8 cellular contexts compared by ENCODE assay signal in the genomic region with DNA sequence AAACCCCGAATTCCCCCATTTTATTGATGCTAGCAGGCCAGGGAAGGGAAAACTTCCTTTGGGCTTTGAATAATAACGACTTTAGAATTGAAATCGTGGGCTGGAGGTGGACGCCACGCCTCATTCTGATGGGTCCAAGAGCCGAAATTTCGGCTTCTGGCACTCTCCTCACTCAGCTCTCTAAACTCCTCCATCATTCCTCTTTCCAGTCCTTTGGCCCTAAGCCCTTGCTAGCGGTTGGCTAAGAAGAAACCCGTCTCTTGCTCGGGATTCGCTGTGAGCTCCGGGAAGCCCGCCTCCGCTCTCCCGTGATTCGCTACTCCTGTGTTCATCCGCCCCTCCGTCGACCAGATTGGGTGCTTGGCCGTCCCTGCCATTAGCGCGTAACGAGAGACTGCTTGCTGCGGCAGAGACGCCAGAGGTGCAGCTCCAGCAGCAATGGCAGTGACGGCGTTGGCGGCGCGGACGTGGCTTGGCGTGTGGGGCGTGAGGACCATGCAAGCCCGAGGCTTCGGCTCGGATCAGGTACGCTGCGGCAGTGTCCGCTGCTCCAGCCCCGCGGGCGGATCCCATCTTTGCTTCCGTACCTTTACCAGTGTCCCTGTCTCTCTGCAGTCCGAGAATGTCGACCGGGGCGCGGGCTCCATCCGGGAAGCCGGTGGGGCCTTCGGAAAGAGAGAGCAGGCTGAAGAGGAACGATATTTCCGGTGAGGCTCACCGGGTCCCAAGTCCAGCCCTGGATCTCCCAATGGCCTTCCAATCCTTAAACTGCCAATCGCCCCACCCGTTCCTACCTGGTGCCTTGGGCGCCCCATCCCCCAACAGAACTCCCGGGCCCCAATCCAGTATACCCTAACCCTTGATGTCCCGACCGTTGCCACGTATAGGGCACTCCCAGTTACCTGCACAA.
DNase-seq lines count a peak whose midpoint lies in the region; ATAC-seq and TF ChIP-seq lines count a peak whose summit lies in the region.

A gene (plus strand): TSS at position 379 of the 910 bp plus-strand sequence. CDS start 60 bp downstream, at position 439.

- peaks cover 8% of the 10 kb centered on the region for H3K36me3 ChIP-seq in OCI-LY3 (replicated peaks; ENCODE audit: low read depth, low read length)

- H3K27ac ChIP-seq in OCI-LY3 (ENCODE audit: low read length): peak within 1 kb of the TSS; percentile 41

- H2AFZ ChIP-seq in OCI-LY3 (ENCODE audit: low read depth, low read length): peak within 1 kb of the TSS; percentile 92

- peak within 1 kb of the TSS; percentile 89 for H3K4me2 ChIP-seq in OCI-LY3 (ENCODE audit: low read length)

- no peaks in the 10 kb centered on the region for H3K27me3 ChIP-seq in OCI-LY3 (ENCODE audit: low read depth, low read length)

- no peaks in the 10 kb centered on the region for H4K20me1 ChIP-seq in OCI-LY3 (ENCODE audit: insufficient read depth, low read length)

- peak within 1 kb of the TSS; percentile 96 for H3K9ac ChIP-seq in OCI-LY3 (ENCODE audit: low read length)

- peak; percentile 82 for ATAC-seq in GM21528 (IDR thresholded peaks at IDR 0.05; ENCODE audit: low FRiP score, unreplicated experiment)

- peaks cover 29% of the 10 kb centered on the region for H3K79me2 ChIP-seq in OCI-LY3 (ENCODE audit: low read length)

- peaks cover 9% of the 10 kb centered on the region for H3K4me1 ChIP-seq in OCI-LY3 (ENCODE audit: low read length)

- peak within 1 kb of the TSS; percentile 100 for H3K4me3 ChIP-seq in OCI-LY3 (ENCODE audit: low read length)

- DNase-seq in DMS 273 treated with DMSO at 0.1 percent for 48 hours (lab: John Stamatoyannopoulos, UW) (peak; percentile 98), HuH-7.5 (ENCODE audit: low spot score) (peak; percentile 92), epidermal melanocyte (ENCODE audit: insufficient read length, low spot score) (peak; percentile 99), middle frontal gyrus (ENCODE audit: extremely low spot score, low spot score) (peak; percentile 96)
- peak; percentile 94 for DNase-seq in activated CD8-positive, alpha-beta memory T cell treated with anti-CD3 and anti-CD28 coated beads, Interleukin-2, amount 50 U/mL, for 48 hours
- DNase-seq in stimulated activated CD8-positive, alpha-beta memory T cell treated with anti-CD3 and anti-CD28 coated beads, Interleukin-2, amount 100 ng/mL, for 48 hours (ENCODE audit: low read depth in 2 of 2): peak; percentile 86 to 93

- TF ChIP-seq CTCF in OCI-LY3 (IDR thresholded peaks at IDR 0.05; ENCODE audit: low read depth, low read length): no peak

- H3K9me3 ChIP-seq in OCI-LY3 (ENCODE audit: insufficient read depth, low read length): no peaks in the 10 kb centered on the region

Comparison
In these comparisons a context has a peak if more than half of its experiments do, and no peak if none do; other contexts are left out.
1. Peak in every context shown above with its lines: DNase-seq, ATAC-seq, H3K4me3 ChIP-seq and H3K27ac ChIP-seq.